Comparison of ENCODE assay signal across 8 cellular contexts in the genomic region with DNA sequence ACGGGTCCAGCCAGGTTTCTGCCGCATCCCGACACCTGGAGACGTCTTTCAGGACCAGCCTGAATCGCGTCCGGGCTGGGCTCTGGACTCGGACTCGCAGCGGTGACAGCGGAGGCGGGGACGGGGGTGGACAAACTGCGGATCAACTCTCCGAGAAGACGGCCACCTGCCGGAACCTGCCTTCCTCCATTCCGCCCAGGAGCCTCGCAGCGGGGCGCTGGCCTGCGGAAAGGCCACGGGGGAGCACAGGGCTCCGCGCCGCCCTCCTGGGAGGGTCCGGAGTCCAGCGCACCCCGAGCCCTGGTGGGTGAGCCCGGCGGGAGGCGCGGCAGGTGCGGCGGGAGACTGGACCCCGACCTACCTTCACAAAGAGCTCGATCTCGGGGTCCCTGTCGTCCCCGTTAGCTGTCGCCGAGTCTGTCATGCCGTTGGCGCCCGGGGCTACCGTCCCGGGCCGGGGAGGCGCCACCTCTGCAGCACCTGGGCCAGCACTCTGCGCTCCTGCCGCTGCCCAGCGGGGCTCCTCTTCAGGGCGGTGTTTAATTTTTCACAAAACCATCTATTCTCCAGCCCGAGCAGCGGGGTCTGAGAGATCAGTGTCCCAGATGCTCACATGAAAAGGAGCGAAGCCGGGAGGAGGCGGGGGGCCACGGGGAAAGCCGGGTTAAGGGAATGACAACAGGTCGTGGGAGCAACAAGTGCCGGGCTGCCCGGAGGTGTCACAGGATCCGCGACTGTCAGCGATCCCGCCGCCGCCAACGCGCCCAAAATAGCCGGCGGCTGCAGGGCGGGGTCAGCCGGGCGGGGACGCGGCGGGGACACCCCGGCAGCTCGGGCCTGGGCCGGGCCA. TPM values are rescaled to one million over a fixed set of nuclear protein-coding genes. Genes with fewer than 3 reads are reported as not detected.
A peak's percentile ranks its signal among the peaks of the same experiment; 100 is the strongest.
DNase-seq lines count a peak whose midpoint lies in the region; ATAC-seq and TF ChIP-seq lines count a peak whose summit lies in the region.

A gene (minus strand): TSS at position 742 of the 850 bp plus-strand sequence. CDS start 318 bp downstream, at position 424.

- H3K36me3 ChIP-seq in endodermal cell (ENCODE audit: control insufficient read depth, insufficient read depth, low read length) (no peaks in the 10 kb centered on the region), vagina (no peaks in the 10 kb centered on the region)

- no peak within 1 kb of the TSS for H3K27ac Mint-ChIP-seq in endodermal cell
- H3K27ac Mint-ChIP-seq in naive B cell = peak within 1 kb of the TSS in 4 of 6 donors; percentile 13 to 95 (median 50)

- peaks cover 32% of the 10 kb centered on the region for H3K4me1 Mint-ChIP-seq in endodermal cell
- H3K4me1 Mint-ChIP-seq in naive B cell = peaks cover 30 to 55% (median 33%) of the 10 kb centered on the region in 3 donors

- H3K4me3 Mint-ChIP-seq in endodermal cell (peak within 1 kb of the TSS; percentile 55), naive B cell (peak within 1 kb of the TSS; percentile 81 to 90 (median 85))

- intact Hi-C loops in vagina (cut with DNase I) = no loop called here

- TF ChIP-seq CTCF in endodermal cell (conservative IDR thresholded peaks at IDR 0.05) (no peak), vagina (IDR thresholded peaks at IDR 0.05) (no peak)

- no peaks in the 10 kb centered on the region for H3K36me3 Mint-ChIP-seq in endodermal cell (ENCODE audit: low read depth)
- H3K36me3 Mint-ChIP-seq in naive B cell = peaks cover 0 to 8% of the 10 kb centered on the region in 2 donors

- H3K9me3 Mint-ChIP-seq in endodermal cell (peaks cover 4% of the 10 kb centered on the region), naive B cell (peaks cover 0 to 9% (median 6%) of the 10 kb centered on the region in 7 donors)

- no peak for TF ChIP-seq POLR2A in vagina (IDR thresholded peaks at IDR 0.05)

- H3K4me1 ChIP-seq in endodermal cell (ENCODE audit: control insufficient read depth, insufficient read depth, low read length) = peaks cover 6% of the 10 kb centered on the region
- peaks cover 22% of the 10 kb centered on the region for H3K4me1 ChIP-seq in vagina

- H3K27ac ChIP-seq in endodermal cell (ENCODE audit: low read depth, low read length) = no peak within 1 kb of the TSS
- peak within 1 kb of the TSS; percentile 37 for H3K27ac ChIP-seq in vagina

- H3K27me3 Mint-ChIP-seq in endodermal cell (ENCODE audit: insufficient read depth) = peaks cover 57% of the 10 kb centered on the region
- H3K27me3 Mint-ChIP-seq in naive B cell = peaks cover 0 to 34% (median 24%) of the 10 kb centered on the region in 3 donors

- 0 to 1% methylated on average over 33 to 82 of the region's 82 CpGs for WGBS in endodermal cell (ENCODE audit: insufficient coverage in 1 of 2, insufficient read length in 1 of 2), 2 experiments

- H3K27me3 ChIP-seq in endodermal cell (ENCODE audit: control insufficient read depth, insufficient read depth, low read length, poor library complexity, severe bottlenecking) (peaks cover 52% of the 10 kb centered on the region), vagina (no peaks in the 10 kb centered on the region)

- H3K9me3 ChIP-seq in endodermal cell (ENCODE audit: control insufficient read depth, low read length) (peaks cover 14% of the 10 kb centered on the region), vagina (no peaks in the 10 kb centered on the region)

- peak; percentile 49 for DNase-seq in HuH-7 (ENCODE audit: low spot score)
- peak; percentile 44 to 51 for DNase-seq in activated CD4-positive, alpha-beta T cell treated with anti-CD3 and anti-CD28 coated beads, Interleukin-2, amount 50 U/mL, for 48 hours
- peak; percentile 77 for DNase-seq in endodermal cell
- DNase-seq in naive B cell = peak; percentile 4
- DNase-seq in vagina (ENCODE audit: extremely low spot score in 2 of 2) = no peak
- no peak for DNase-seq in cerebellar nuclear complex (lab: John Stamatoyannopoulos, UW)
- DNase-seq in NCI-H2196 treated with DMSO at 0.1 percent for 48 hours (lab: John Stamatoyannopoulos, UW; ENCODE audit: unreplicated experiment) = no peak

- H3K4me3 ChIP-seq in endodermal cell (ENCODE audit: low read length) = peak within 1 kb of the TSS; percentile 79
- peak within 1 kb of the TSS; percentile 46 to 52 for H3K4me3 ChIP-seq in vagina

- peak; percentile 45 to 51 for ATAC-seq in naive B cell (ENCODE audit: low read depth in 2 of 2)
- ATAC-seq in GM21576 (IDR thresholded peaks at IDR 0.05; ENCODE audit: unreplicated experiment) = no peak

- H3K9ac ChIP-seq in endodermal cell (ENCODE audit: extremely low read depth, low read length, poor library complexity, severe bottlenecking) = no peak within 1 kb of the TSS

RNA-seq across cellular contexts. Expression of the gene that starts here (rescaled TPM):
- total RNA-seq in endodermal cell (under 1 TPM in 1 of 2 donors, not detected in 1; 0.11 TPM), vagina (3.4 TPM)
- polyA plus RNA-seq in endodermal cell (2013, experiment 1 of 2) = 0.14 TPM
- polyA plus RNA-seq in endodermal cell (2013, experiment 2 of 2) = 0.21 TPM
- polyA plus RNA-seq in naive B cell (ENCODE audit: low read depth in 6 of 6) = 1 to 10 TPM in 1 of 6 donors, under 1 TPM in 4, not detected in 1; 0.05 to 1.3 (median 0.13) TPM

Comparison
In these comparisons a context has a peak if more than half of its experiments do, and no peak if none do; other contexts are left out.
1. Peak in DNase-seq and H3K4me3 ChIP-seq in endodermal cell; RNA of the gene not detected or under 1 TPM.
2. DNase-seq: peak in HuH-7 (single experiment), activated CD4-positive, alpha-beta T cell treated with anti-CD3 and anti-CD28 coated beads, Interleukin-2, amount 50 U/mL, for 48 hours (2 of 2) and naive B cell (single experiment); none in vagina (0 of 2), cerebellar nuclear complex (0 of 2) and NCI-H2196 treated with DMSO at 0.1 percent for 48 hours (single experiment).